21 cellular contexts compared by ENCODE assay signal in the genomic region with DNA sequence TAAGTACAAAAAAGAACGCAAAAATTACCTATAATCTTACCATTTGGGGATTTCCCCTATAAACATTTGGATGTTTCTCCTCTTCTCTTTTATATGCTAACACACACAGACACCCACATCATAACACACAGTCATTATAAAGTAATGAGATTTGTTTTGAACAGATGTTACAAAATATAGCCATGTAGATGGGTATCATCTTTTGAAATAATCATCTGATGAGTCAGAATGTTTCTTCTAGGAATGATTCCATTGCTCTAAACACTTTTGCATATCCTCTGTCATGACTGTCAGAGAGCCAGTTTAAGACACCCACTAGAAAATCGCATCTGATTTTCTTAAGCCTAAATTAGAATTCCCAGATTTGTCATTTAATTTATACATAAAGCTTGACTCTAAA.
DNase-seq lines count a peak whose midpoint lies in the region; ATAC-seq lines count a peak whose summit lies in the region.
"Had no signal": no experiment of that assay in that cellular context is flagged by ENCODE, and none has a peak within 500 bp of the region (broad histone marks: within the 10 kb centered on the region; RNA-seq: fewer than 3 reads in every experiment).

No MANE protein-coding gene starts in this region.

- peak; percentile 3 for DNase-seq in Ammon's horn (ENCODE audit: low spot score)
- peak; percentile 52 for DNase-seq in amniotic epithelial cell (ENCODE audit: low read depth)
- peak; percentile 70 for DNase-seq in iris pigment epithelial cell (ENCODE audit: low read depth)
- DNase-seq in NCI-H2107 treated with DMSO at 0.1 percent for 48 hours (lab: John Stamatoyannopoulos, UW; ENCODE audit: unreplicated experiment): no peak
- DNase-seq in effector CD4-positive, alpha-beta T cell: no peak
- DNase-seq in NCI-H774 (lab: John Stamatoyannopoulos, UW): no peak
- DNase-seq in NCI-H82 treated with DMSO at 0.1 percent for 48 hours (lab: John Stamatoyannopoulos, UW; ENCODE audit: unreplicated experiment): no peak
- DNase-seq: activated CD4-positive, alpha-beta T cell treated with anti-CD3 and anti-CD28 coated beads, Interleukin-2, amount 50 U/mL, for 48 hours; activated CD8-positive, alpha-beta memory T cell treated with anti-CD3 and anti-CD28 coated beads, Interleukin-2, amount 50 U/mL, for 48 hours; C1 segment of cervical spinal cord; cortex of kidney; foreskin melanocyte; hippocampal formation; left ventricle myocardium inferior; midbrain; NCI-H1105; NCI-H2081; right lobe of liver; stimulated activated CD8-positive, alpha-beta memory T cell treated with anti-CD3 and anti-CD28 coated beads, Interleukin-4, amount 100 ng/mL, for 48 hours had no signal

- peak; percentile 65 for ATAC-seq in HG02852 (IDR thresholded peaks at IDR 0.05; ENCODE audit: unreplicated experiment)
- ATAC-seq: HepG2, right lobe of liver had no signal

Comparison
In these comparisons a context has a peak if more than half of its experiments do, and no peak if none do; other contexts are left out.
1. DNase-seq: peak in Ammon's horn (single experiment), amniotic epithelial cell (single experiment) and iris pigment epithelial cell (single experiment); none in NCI-H2107 treated with DMSO at 0.1 percent for 48 hours (single experiment), effector CD4-positive, alpha-beta T cell (single experiment), NCI-H774 (single experiment) and NCI-H82 treated with DMSO at 0.1 percent for 48 hours (single experiment).